In genomic region chr12:75954076-75954475, GRCh38 we compare ENCODE assay signal across 12 cellular contexts.
DNase-seq lines count a peak whose midpoint lies in the region; ATAC-seq, FAIRE-seq and TF ChIP-seq lines count a peak whose summit lies in the region.
"Had no signal": no experiment of that assay in that cellular context is flagged by ENCODE, and none has a peak within 500 bp of the region (broad histone marks: within the 10 kb centered on the region; RNA-seq: fewer than 3 reads in every experiment).

No MANE protein-coding gene starts in this region.

- peaks cover 0 to 2% of the 10 kb centered on the region in 2 donors for H3K27me3 Mint-ChIP-seq in natural killer cell (ENCODE audit: low read depth in 2 of 2)
- H3K27me3 Mint-ChIP-seq: activated CD8-positive, alpha-beta memory T cell treated with anti-CD3 and anti-CD28 coated beads, Interleukin-2, amount 10 ng/mL, durations not matched to agents 7 days and 5 days had no signal

- TF ChIP-seq CTCF in SK-N-SH (IDR thresholded peaks at IDR 0.05): no peak
- no peak for TF ChIP-seq CTCF in natural killer cell (IDR thresholded peaks at IDR 0.05)

- no peaks in the 10 kb centered on the region for H3K79me2 ChIP-seq in SK-N-SH (ENCODE audit: insufficient read depth)

- H4K20me1 ChIP-seq in SK-N-SH (ENCODE audit: insufficient read depth): no peaks in the 10 kb centered on the region

- H3K36me3 Mint-ChIP-seq in natural killer cell: no peaks in the 10 kb centered on the region

- H3K9ac ChIP-seq in SK-N-SH (peak overlapping the region; percentile 56), skeletal muscle satellite cell (ENCODE audit: low read depth, low read length) (peak overlapping the region; percentile 74)

- CTCF ChIA-PET in SK-N-SH (lab: Yijun Ruan, JAX): no interaction called here

- no peaks in the 10 kb centered on the region for H3K9me2 ChIP-seq in SK-N-SH

- H3K9me3 Mint-ChIP-seq in natural killer cell: no peaks in the 10 kb centered on the region

- no peak overlapping the region for H2AFZ ChIP-seq in SK-N-SH (ENCODE audit: low read depth)

- no peak for ATAC-seq in GM19397 (IDR thresholded peaks at IDR 0.05; ENCODE audit: unreplicated experiment)
- no peak for ATAC-seq in natural killer cell
- ATAC-seq in GM21723 (IDR thresholded peaks at IDR 0.05; ENCODE audit: unreplicated experiment): no peak
- no peak for ATAC-seq in GM19395 (IDR thresholded peaks at IDR 0.05; ENCODE audit: unreplicated experiment)
- ATAC-seq: activated CD8-positive, alpha-beta memory T cell treated with anti-CD3 and anti-CD28 coated beads, Interleukin-2, amount 10 ng/mL, durations not matched to agents 7 days and 5 days had no signal

- no peak overlapping the region for H3K27ac Mint-ChIP-seq in natural killer cell
- H3K27ac Mint-ChIP-seq: activated CD8-positive, alpha-beta memory T cell treated with anti-CD3 and anti-CD28 coated beads, Interleukin-2, amount 10 ng/mL, durations not matched to agents 7 days and 5 days had no signal

- H3K4me2 ChIP-seq in SK-N-SH (peak overlapping the region; percentile 14; the same call in 1 of the 2 replicates), skeletal muscle satellite cell (ENCODE audit: low read length) (peak overlapping the region; percentile 60)

- no peak for TF ChIP-seq POLR2A in H54 (IDR thresholded peaks at IDR 0.05; ENCODE audit: low read depth, low read length)

- H3K36me3 ChIP-seq in SK-N-SH (replicated peaks in 1 of 2; ENCODE audit: control insufficient read depth in 1 of 2, insufficient read depth in 2 of 2, low read length in 1 of 2) (no peaks in the 10 kb centered on the region), skeletal muscle satellite cell (ENCODE audit: insufficient read depth, low read length) (no peaks in the 10 kb centered on the region)

- no peak overlapping the region for H3K4me3 ChIP-seq in SK-N-SH (ENCODE audit: low read depth in 2 of 2, low read length in 1 of 2)
- H3K4me3 ChIP-seq in skeletal muscle satellite cell (ENCODE audit: low read length): no peak overlapping the region

- H3K9me3 ChIP-seq in SK-N-SH (no peaks in the 10 kb centered on the region), skeletal muscle satellite cell (replicated peaks; ENCODE audit: low read length) (no peaks in the 10 kb centered on the region)

- 25% methylated on average over 3 of the region's 3 CpGs for WGBS in SK-N-SH (ENCODE audit: low lambda C conversion rate)

- POLR2A ChIA-PET in SK-N-SH (lab: Yijun Ruan, JAX): no interaction called here

- TF ChIP-seq RAD21 in SK-N-SH (IDR thresholded peaks at IDR 0.05; ENCODE audit: low read length): no peak

- peak; percentile 57 for DNase-seq in H54 (ENCODE audit: insufficient read length, low spot score)
- DNase-seq in SK-N-SH: no peak
- peak; percentile 93 for DNase-seq in fibroblast of the conjunctiva (ENCODE audit: low read depth)
- DNase-seq in natural killer cell: no peak
- DNase-seq: activated CD8-positive, alpha-beta memory T cell treated with anti-CD3 and anti-CD28 coated beads, Interleukin-2, amount 10 ng/mL, durations not matched to agents 7 days and 5 days; NCI-H69 had no signal

- H3K4me1 Mint-ChIP-seq in natural killer cell: peaks cover 5% of the 10 kb centered on the region in 2 donors

- no peaks in the 10 kb centered on the region for H3K27me3 ChIP-seq in SK-N-SH (ENCODE audit: insufficient read depth)
- H3K27me3 ChIP-seq in skeletal muscle satellite cell (ENCODE audit: control insufficient read depth, insufficient read depth, low read length): no peaks in the 10 kb centered on the region

- intact Hi-C loops in natural killer cell (cut with micrococcal nuclease): no loop called here

- H3F3A ChIP-seq in SK-N-SH (replicated peaks; ENCODE audit: insufficient read depth): peaks cover 17% of the 10 kb centered on the region

- no peak overlapping the region for H3K4me3 Mint-ChIP-seq in natural killer cell
- H3K4me3 Mint-ChIP-seq: activated CD8-positive, alpha-beta memory T cell treated with anti-CD3 and anti-CD28 coated beads, Interleukin-2, amount 10 ng/mL, durations not matched to agents 7 days and 5 days had no signal

- TF ChIP-seq EP300 in SK-N-SH (IDR thresholded peaks at IDR 0.05; ENCODE audit: borderline replicate concordance in 1 of 2, low read depth in 1 of 2, low read length in 1 of 2): peak in 1 of 2 experiments; percentile 62; a peak in 1 of 4 replicates

- peak overlapping the region in 1 of 2 experiments; percentile 94; a peak in 3 of 4 replicates for H3K27ac ChIP-seq in SK-N-SH (ENCODE audit: low read depth in 2 of 2, low read length in 1 of 2)

- peak; percentile 98 for FAIRE-seq in H54 (lab: Jason Lieb, UNC)
- FAIRE-seq: frontal cortex, GM18507 had no signal

- H3K4me1 ChIP-seq in SK-N-SH (ENCODE audit: control insufficient read depth in 1 of 2, insufficient read depth in 2 of 2, low read depth in 1 of 2, low read length in 1 of 2) (peaks cover 2 to 15% of the 10 kb centered on the region in 2 experiments), skeletal muscle satellite cell (ENCODE audit: control insufficient read depth, insufficient read depth, low read length) (peaks cover 33% of the 10 kb centered on the region)

TF ChIP-seq in SK-N-SH, 30 proteins besides CTCF, POLR2A, EP300 and RAD21:
- TF ChIP-seq TEAD4 (IDR thresholded peaks at IDR 0.05; ENCODE audit: borderline replicate concordance, insufficient read depth) (peak; percentile 56; the same call in 1 of the 2 replicates), MXI1 (IDR thresholded peaks at IDR 0.05; ENCODE audit: low read depth, low read length) (no peak), TCF12 (IDR thresholded peaks at IDR 0.05) (peak; percentile 73), ELF1 (IDR thresholded peaks at IDR 0.05) (no peak), MEF2A (IDR thresholded peaks at IDR 0.05; ENCODE audit: borderline replicate concordance, low read depth) (no peak), POLR2AphosphoS5 (IDR thresholded peaks at IDR 0.05; ENCODE audit: low read depth, low read length) (no peak), EZH2phosphoT487 (IDR thresholded peaks at IDR 0.05; ENCODE audit: borderline replicate concordance, low read depth) (no peak), RXRA (IDR thresholded peaks at IDR 0.05; ENCODE audit: borderline replicate concordance, low read depth) (peak; percentile 74; the same call in 1 of the 2 replicates), NFIC (IDR thresholded peaks at IDR 0.05; ENCODE audit: borderline replicate concordance) (0 out of 2 replicates have a peak, but pooled peaks have one; percentile 37), FOSL2 (IDR thresholded peaks at IDR 0.05; ENCODE audit: borderline replicate concordance, low read depth) (peak; percentile 90), TAF1 (IDR thresholded peaks at IDR 0.05; ENCODE audit: borderline replicate concordance, low read depth, low read length) (no peak), MAX (IDR thresholded peaks at IDR 0.05; ENCODE audit: low read depth) (peak; percentile 33), JUND (IDR thresholded peaks at IDR 0.05) (peak; percentile 87)
- TF ChIP-seq, protein P1, sequence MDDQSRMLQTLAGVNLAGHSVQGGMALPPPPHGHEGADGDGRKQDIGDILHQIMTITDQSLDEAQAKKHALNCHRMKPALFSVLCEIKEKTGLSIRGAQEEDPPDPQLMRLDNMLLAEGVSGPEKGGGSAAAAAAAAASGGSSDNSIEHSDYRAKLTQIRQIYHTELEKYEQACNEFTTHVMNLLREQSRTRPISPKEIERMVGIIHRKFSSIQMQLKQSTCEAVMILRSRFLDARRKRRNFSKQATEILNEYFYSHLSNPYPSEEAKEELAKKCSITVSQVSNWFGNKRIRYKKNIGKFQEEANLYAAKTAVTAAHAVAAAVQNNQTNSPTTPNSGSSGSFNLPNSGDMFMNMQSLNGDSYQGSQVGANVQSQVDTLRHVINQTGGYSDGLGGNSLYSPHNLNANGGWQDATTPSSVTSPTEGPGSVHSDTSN (IDR thresholded peaks at IDR 0.05): peak; percentile 81
- TF ChIP-seq, protein P2, sequence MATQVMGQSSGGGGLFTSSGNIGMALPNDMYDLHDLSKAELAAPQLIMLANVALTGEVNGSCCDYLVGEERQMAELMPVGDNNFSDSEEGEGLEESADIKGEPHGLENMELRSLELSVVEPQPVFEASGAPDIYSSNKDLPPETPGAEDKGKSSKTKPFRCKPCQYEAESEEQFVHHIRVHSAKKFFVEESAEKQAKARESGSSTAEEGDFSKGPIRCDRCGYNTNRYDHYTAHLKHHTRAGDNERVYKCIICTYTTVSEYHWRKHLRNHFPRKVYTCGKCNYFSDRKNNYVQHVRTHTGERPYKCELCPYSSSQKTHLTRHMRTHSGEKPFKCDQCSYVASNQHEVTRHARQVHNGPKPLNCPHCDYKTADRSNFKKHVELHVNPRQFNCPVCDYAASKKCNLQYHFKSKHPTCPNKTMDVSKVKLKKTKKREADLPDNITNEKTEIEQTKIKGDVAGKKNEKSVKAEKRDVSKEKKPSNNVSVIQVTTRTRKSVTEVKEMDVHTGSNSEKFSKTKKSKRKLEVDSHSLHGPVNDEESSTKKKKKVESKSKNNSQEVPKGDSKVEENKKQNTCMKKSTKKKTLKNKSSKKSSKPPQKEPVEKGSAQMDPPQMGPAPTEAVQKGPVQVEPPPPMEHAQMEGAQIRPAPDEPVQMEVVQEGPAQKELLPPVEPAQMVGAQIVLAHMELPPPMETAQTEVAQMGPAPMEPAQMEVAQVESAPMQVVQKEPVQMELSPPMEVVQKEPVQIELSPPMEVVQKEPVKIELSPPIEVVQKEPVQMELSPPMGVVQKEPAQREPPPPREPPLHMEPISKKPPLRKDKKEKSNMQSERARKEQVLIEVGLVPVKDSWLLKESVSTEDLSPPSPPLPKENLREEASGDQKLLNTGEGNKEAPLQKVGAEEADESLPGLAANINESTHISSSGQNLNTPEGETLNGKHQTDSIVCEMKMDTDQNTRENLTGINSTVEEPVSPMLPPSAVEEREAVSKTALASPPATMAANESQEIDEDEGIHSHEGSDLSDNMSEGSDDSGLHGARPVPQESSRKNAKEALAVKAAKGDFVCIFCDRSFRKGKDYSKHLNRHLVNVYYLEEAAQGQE (IDR thresholded peaks at IDR 0.05; ENCODE audit: low read depth, low read length): no peak
- TF ChIP-seq, protein P3, sequence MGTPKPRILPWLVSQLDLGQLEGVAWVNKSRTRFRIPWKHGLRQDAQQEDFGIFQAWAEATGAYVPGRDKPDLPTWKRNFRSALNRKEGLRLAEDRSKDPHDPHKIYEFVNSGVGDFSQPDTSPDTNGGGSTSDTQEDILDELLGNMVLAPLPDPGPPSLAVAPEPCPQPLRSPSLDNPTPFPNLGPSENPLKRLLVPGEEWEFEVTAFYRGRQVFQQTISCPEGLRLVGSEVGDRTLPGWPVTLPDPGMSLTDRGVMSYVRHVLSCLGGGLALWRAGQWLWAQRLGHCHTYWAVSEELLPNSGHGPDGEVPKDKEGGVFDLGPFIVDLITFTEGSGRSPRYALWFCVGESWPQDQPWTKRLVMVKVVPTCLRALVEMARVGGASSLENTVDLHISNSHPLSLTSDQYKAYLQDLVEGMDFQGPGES (IDR thresholded peaks at IDR 0.05; ENCODE audit: low read depth, low read length): no peak

Comparison
In these comparisons a context has a peak if more than half of its experiments do, and no peak if none do; other contexts are left out.
1. DNase-seq: peak in H54 (single experiment) and fibroblast of the conjunctiva (single experiment); none in SK-N-SH (single experiment) and natural killer cell (single experiment).